23 cellular contexts compared by ENCODE assay signal in genomic region chr9:98599566-98599965, GRCh38.
"Had no signal": no experiment of that assay in that cellular context is flagged by ENCODE, and none has a peak within 500 bp of the region (broad histone marks: within the 10 kb centered on the region; RNA-seq: fewer than 3 reads in every experiment).

No MANE protein-coding gene starts in this region.

- H3K4me1 ChIP-seq: colonic mucosa, lower lobe of right lung, prostate gland, right atrium auricular region, stomach, tibial artery had no signal

- H3K27me3 ChIP-seq: colonic mucosa, right atrium auricular region, stomach, testis, tibial artery had no signal

- H3K4me2 ChIP-seq: smooth muscle cell had no signal

- ATAC-seq: effector memory CD8-positive, alpha-beta T cell; left colon; left ventricle myocardium superior; lower lobe of right lung; natural killer cell treated with Interleukin-12 subunit alpha and Interleukin-12 subunit beta and Interleukin-15 and Interleukin-18, amount 100 ng/mL, for 72 hours; sciatic nerve; stimulated activated effector memory CD8-positive, alpha-beta T cell treated with anti-CD3 and anti-CD28 coated beads, Interleukin-12 subunit alpha, Interleukin-12 subunit beta, amount 100 ng/mL, for 72 hours had no signal

- H3K9me3 ChIP-seq: colonic mucosa, lower lobe of right lung, prostate gland, right atrium auricular region, stomach, testis, tibial artery had no signal

- H3K36me3 ChIP-seq: colonic mucosa, lower lobe of right lung, prostate gland, right atrium auricular region, stomach, tibial artery had no signal

- H3K4me3 ChIP-seq: colonic mucosa, lower lobe of right lung, prostate gland, right atrium auricular region, smooth muscle cell, stomach, testis, tibial artery had no signal

- DNase-seq: colonic mucosa; dermis blood vessel endothelial cell; effector memory CD8-positive, alpha-beta T cell; hypothalamus; immature natural killer cell; kidney glomerular epithelial cell; left colon; left ventricle myocardium superior; lower lobe of right lung; naive B cell; nucleus accumbens; stimulated activated CD4-positive, alpha-beta T cell treated with anti-CD3 and anti-CD28 coated beads, Interleukin-2, amount 100 ng/mL, for 24 hours; stimulated activated CD4-positive, alpha-beta T cell treated with anti-CD3 and anti-CD28 coated beads, Interleukin-4, amount 100 ng/mL, for 24 hours; stimulated activated naive CD4-positive, alpha-beta T cell treated with Interleukin-2 at 50 U/mL for 16 hours; stomach; testis; tibial artery had no signal

- H3K27ac ChIP-seq: colonic mucosa, lower lobe of right lung, prostate gland, right atrium auricular region, stomach, testis, tibial artery had no signal
